ENCODE assay signal across 22 cellular contexts in genomic region chr2:178827111-178827510, GRCh38. TPM values are rescaled to one million over a fixed set of nuclear protein-coding genes. Genes with fewer than 3 reads are reported as not detected.
DNase-seq lines count a peak whose midpoint lies in the region; ATAC-seq and TF ChIP-seq lines count a peak whose summit lies in the region.
"Had no signal": no experiment of that assay in that cellular context is flagged by ENCODE, and none has a peak within 500 bp of the region (broad histone marks: within the 10 kb centered on the region; RNA-seq: fewer than 3 reads in every experiment).

No MANE protein-coding gene starts in this region.

- H3K4me1 ChIP-seq in cardiac muscle cell (ENCODE audit: low read depth), result no peaks in the 10 kb centered on the region
- H3K4me1 ChIP-seq in heart right ventricle, result peaks cover 2 to 42% (median 31%) of the 10 kb centered on the region in 9 donors
- H3K4me1 ChIP-seq in Loucy (ENCODE audit: insufficient read depth, low read length, poor library complexity, severe bottlenecking), result no peaks in the 10 kb centered on the region
- H3K4me1 ChIP-seq in thoracic aorta (ENCODE audit: control insufficient read depth in 1 of 2, low read depth in 2 of 2), result peaks cover 11 to 51% of the 10 kb centered on the region in 2 donors
- H3K4me1 ChIP-seq: A549, BE2C had no signal

- CTCF ChIA-PET in T-cell (lab: Charles Lee), result no interaction called here

- peaks cover 23% of the 10 kb centered on the region for H3K36me3 Mint-ChIP-seq in T-cell
- H3K36me3 Mint-ChIP-seq: CD14-positive monocyte had no signal

- DNase-seq in cardiac muscle cell (ENCODE audit: low read depth in 1 of 2, low spot score in 1 of 2), result no peak
- no peak for DNase-seq in heart right ventricle
- DNase-seq in fibroblast of the aortic adventitia (ENCODE audit: low read depth), result peak; percentile 56
- DNase-seq in thoracic aorta (ENCODE audit: low spot score), result no peak
- no peak for DNase-seq in GF-D8 (lab: John Stamatoyannopoulos, UW)
- DNase-seq in T-cell, result no peak
- DNase-seq: 8988T; ACHN; AML-193; BE2C; CD4-positive, alpha-beta T cell; CD8-positive, alpha-beta memory T cell; DMS 273 treated with DMSO at 0.1 percent for 48 hours; DMS79; GM23248; H7; HCEC 1CT had no signal

- peaks cover 0 to 9% (median 0%) of the 10 kb centered on the region in 3 donors for H3K9me3 Mint-ChIP-seq in T-cell

- no peak overlapping the region for H3K4me3 ChIP-seq in cardiac muscle cell
- H3K4me3 ChIP-seq in heart right ventricle, result no peak overlapping the region
- H3K4me3 ChIP-seq in Loucy (ENCODE audit: low read length, poor library complexity, severe bottlenecking), result no peak overlapping the region
- H3K4me3 ChIP-seq in fibroblast of the aortic adventitia (ENCODE audit: low read depth, low read length), result no peak overlapping the region
- H3K4me3 ChIP-seq in thoracic aorta, result no peak overlapping the region
- H3K4me3 ChIP-seq: A549; BLaER1 treated with 17β-estradiol and CSF1 and Interleukin-3, amounts not matched to agents 10 nM and 100 nM; GM12878; GM23248 had no signal

- peaks cover 76% of the 10 kb centered on the region for H3K36me3 ChIP-seq in cardiac muscle cell
- peaks cover 0 to 5% (median 0%) of the 10 kb centered on the region in 9 donors for H3K36me3 ChIP-seq in heart right ventricle
- H3K36me3 ChIP-seq in Loucy (ENCODE audit: insufficient read depth, low read length), result no peaks in the 10 kb centered on the region
- H3K36me3 ChIP-seq in thoracic aorta, result no peaks in the 10 kb centered on the region
- H3K36me3 ChIP-seq: BE2C; BLaER1 treated with 17β-estradiol and CSF1 and Interleukin-3, amounts not matched to agents 10 nM and 100 nM had no signal

- no peak overlapping the region for H3K4me2 ChIP-seq in Loucy (ENCODE audit: low read depth, low read length, poor library complexity, severe bottlenecking)
- H3K4me2 ChIP-seq: A549; BLaER1 treated with 17β-estradiol and CSF1 and Interleukin-3, amounts not matched to agents 10 nM and 100 nM had no signal

- H3K27me3 ChIP-seq in cardiac muscle cell (no peaks in the 10 kb centered on the region), heart right ventricle (no peaks in the 10 kb centered on the region), Loucy (ENCODE audit: insufficient read depth, low read length, poor library complexity, severe bottlenecking) (no peaks in the 10 kb centered on the region), thoracic aorta (replicated peaks; ENCODE audit: insufficient read depth) (no peaks in the 10 kb centered on the region)
- H3K27me3 ChIP-seq: BE2C; BLaER1 treated with 17β-estradiol and CSF1 and Interleukin-3, amounts not matched to agents 10 nM and 100 nM had no signal

- no peak for TF ChIP-seq CTCF in cardiac muscle cell (IDR thresholded peaks at IDR 0.05; ENCODE audit: low read depth, low read length)
- no peak for TF ChIP-seq CTCF in heart right ventricle (IDR thresholded peaks at IDR 0.05)
- no peak for TF ChIP-seq CTCF in Loucy (conservative IDR thresholded peaks at IDR 0.05; ENCODE audit: low read length)
- TF ChIP-seq CTCF in fibroblast of the aortic adventitia (IDR thresholded peaks at IDR 0.05; ENCODE audit: insufficient read depth, low read length), result no peak
- TF ChIP-seq CTCF in thoracic aorta (IDR thresholded peaks at IDR 0.05), result no peak

- H3K27ac ChIP-seq in cardiac muscle cell (peak overlapping the region; percentile 38), heart right ventricle (peak overlapping the region in 5 of 10 donors; percentile 40 to 79 (median 55)), thoracic aorta (peak overlapping the region; percentile 57 to 58)
- H3K27ac ChIP-seq: A549; BLaER1 treated with 17β-estradiol and CSF1 and Interleukin-3, amounts not matched to agents 10 nM and 100 nM; GM23248 had no signal

- no peaks in the 10 kb centered on the region for H3K27me3 Mint-ChIP-seq in T-cell
- H3K27me3 Mint-ChIP-seq: CD4-positive, alpha-beta T cell; CD8-positive, alpha-beta memory T cell had no signal

- H3K9ac ChIP-seq in Loucy (ENCODE audit: low read depth, low read length, poor library complexity, severe bottlenecking), result no peak overlapping the region
- H3K9ac ChIP-seq: BLaER1 treated with 17β-estradiol and CSF1 and Interleukin-3, amounts not matched to agents 10 nM and 100 nM; GM23248 had no signal

- H3K4me1 Mint-ChIP-seq in T-cell, result peaks cover 14 to 20% (median 18%) of the 10 kb centered on the region in 3 donors
- H3K4me1 Mint-ChIP-seq: CD14-positive monocyte had no signal

- H3F3A ChIP-seq in Loucy (ENCODE audit: low read depth), result no peaks in the 10 kb centered on the region

- H3K27ac Mint-ChIP-seq in T-cell, result no peak overlapping the region
- H3K27ac Mint-ChIP-seq: CD14-positive monocyte; CD4-positive, alpha-beta T cell had no signal

- H3K9me3 ChIP-seq in cardiac muscle cell (ENCODE audit: low read depth), result no peaks in the 10 kb centered on the region
- H3K9me3 ChIP-seq in heart right ventricle, result peaks cover 0 to 8% (median 0%) of the 10 kb centered on the region in 11 donors
- H3K9me3 ChIP-seq in Loucy (ENCODE audit: insufficient read depth, low read depth, low read length), result peaks cover 10% of the 10 kb centered on the region; the same call in 1 of the 2 replicates
- H3K9me3 ChIP-seq in thoracic aorta, result no peaks in the 10 kb centered on the region
- H3K9me3 ChIP-seq: A549; BE2C; BLaER1 treated with 17β-estradiol and CSF1 and Interleukin-3, amounts not matched to agents 10 nM and 100 nM had no signal

- intact Hi-C loops in heart right ventricle (cut with DNase I), result no loop called here

- H3K9me2 ChIP-seq in Loucy (replicated peaks; ENCODE audit: low read depth, low read length), result no peaks in the 10 kb centered on the region

- WGBS in heart right ventricle, 2 donors, result 86 to 96% methylated on average over 1 of the region's 1 CpG

- POLR2A ChIA-PET in T-cell (lab: Charles Lee), result interaction anchor here in 1 of 2 donors (0.6 kb wide), 1 partner anchor 278 kb away, joined by 3 read pairs; no protein-coding TSS in a partner anchor

- ATAC-seq in heart right ventricle, result no peak
- ATAC-seq in thoracic aorta (ENCODE audit: insufficient number of reproducible peaks, low FRiP score, low read depth), result no peak
- ATAC-seq in T-cell (replicated peaks in 1 of 4), result no peak
- ATAC-seq: A549, GM12878 had no signal

- H4K20me1 ChIP-seq in Loucy (ENCODE audit: insufficient read depth, low read length, poor library complexity, severe bottlenecking), result no peaks in the 10 kb centered on the region
- H4K20me1 ChIP-seq: BLaER1 treated with 17β-estradiol and CSF1 and Interleukin-3, amounts not matched to agents 10 nM and 100 nM had no signal

- H3K4me3 Mint-ChIP-seq in T-cell, result no peak overlapping the region
- H3K4me3 Mint-ChIP-seq: CD14-positive monocyte; CD4-positive, alpha-beta T cell; CD8-positive, alpha-beta memory T cell had no signal

- no peaks in the 10 kb centered on the region for H3K79me2 ChIP-seq in Loucy (ENCODE audit: insufficient read depth, low read length)

- 0 out of 2 replicates have a peak overlapping the region, but pooled peaks have one; percentile 43 for H2AFZ ChIP-seq in Loucy (ENCODE audit: low read length)
- H2AFZ ChIP-seq: GM23248 had no signal

RNA-seq across cellular contexts. Expression of gene TTN, which starts 19.9 kb away (rescaled TPM):
- total RNA-seq in cardiac muscle cell (473 and 1,214 TPM in 2 replicates), heart right ventricle (1,000 to 10,000 TPM; 2,633 to 4,921 (median 3,995) TPM), fibroblast of the aortic adventitia (ENCODE audit: low replicate concordance) (0.16 and 5.5 TPM in 2 replicates), thoracic aorta (10 to 100 TPM in 1 of 2 donors, 1 to 10 TPM in 1; 7.0 to 16.4 TPM), T-cell (10 to 100 TPM; 14.3 to 49.2 (median 15.7) TPM)
- polyA plus RNA-seq in cardiac muscle cell (1,208 and 1,558 TPM in 2 replicates), heart right ventricle (100 to 1,000 TPM in 1 of 2 donors, 10 to 100 TPM in 1; 65.7 to 862 TPM)
- total RNA-seq: GM23248 had no signal
